In genomic region chr19:13033819-13034611, GRCh38 we compare ENCODE assay signal across 8 cellular contexts. TPM values are rescaled to one million over a fixed set of nuclear protein-coding genes. Genes with fewer than 3 reads are reported as not detected.
A peak's percentile ranks its signal among the peaks of the same experiment; 100 is the strongest.
DNase-seq lines count a peak whose midpoint lies in the region; ATAC-seq, FAIRE-seq and TF ChIP-seq lines count a peak whose summit lies in the region.

No MANE protein-coding gene starts in this region.

- H3K27me3 Mint-ChIP-seq in MCF 10A (ENCODE audit: insufficient read depth, unreplicated experiment) = no peaks in the 10 kb centered on the region

- H3K56ac ChIP-seq in IMR-90 (ENCODE audit: extremely low read depth, insufficient read depth, low read length) = no peak overlapping the region

- peak overlapping the region; percentile 22 for H2AK9ac ChIP-seq in IMR-90 (replicated peaks; ENCODE audit: low read depth, low read length, poor library complexity)

- H2BK15ac ChIP-seq in IMR-90 (ENCODE audit: low read depth, low read length) = peak overlapping the region; percentile 11; the same call in 1 of the 3 replicates

- peak overlapping the region; percentile 23 for H2BK120ac ChIP-seq in IMR-90 (ENCODE audit: low read depth, low read length)

- no peak overlapping the region for H3K4me2 ChIP-seq in IMR-90 (ENCODE audit: low read depth, low read length)

- no peak for TF ChIP-seq POLR2A in IMR-90 (IDR thresholded peaks at IDR 0.05; ENCODE audit: low read depth, low read length)

- H2AK5ac ChIP-seq in IMR-90 (ENCODE audit: low read depth, low read length) = peak overlapping the region; percentile 95

- H3K27ac ChIP-seq in IMR-90 (ENCODE audit: insufficient read depth, low read length) (no peak overlapping the region), kidney (ENCODE audit: low read depth in 2 of 2, low read length in 2 of 2) (peak overlapping the region in 1 of 2 donors; percentile 19)

- intact Hi-C loops in IMR-90 (cut with micrococcal nuclease) (loop anchor here (5.0 kb wide), 1 partner anchor 47 kb away; no protein-coding TSS in a partner anchor), MCF 10A (cut with micrococcal nuclease) (loop anchor here (2.0 kb wide), 2 partner anchors 27 to 51 kb away; no protein-coding TSS in a partner anchor), kidney (cut with DNase I) (no loop called here)

- H4K91ac ChIP-seq in IMR-90 (ENCODE audit: insufficient read depth, low read depth, low read length) = peak overlapping the region; percentile 19; the same call in 1 of the 2 replicates

- peak overlapping the region; percentile 45; the same call in 1 of the 2 replicates for H3K4ac ChIP-seq in IMR-90 (ENCODE audit: low read depth, low read length)

- in situ Hi-C loops in IMR-90 (cut with MboI; ENCODE audit: low sequenced_read_pairs) = no loop called here

- peaks cover 45% of the 10 kb centered on the region for H3K4me1 ChIP-seq in IMR-90 (ENCODE audit: control insufficient read depth, insufficient read depth, low read length)
- H3K4me1 ChIP-seq in kidney (ENCODE audit: control insufficient read depth in 1 of 2, insufficient read depth in 1 of 2, low read depth in 1 of 2, low read length in 2 of 2) = peaks cover 12 to 22% of the 10 kb centered on the region in 2 donors

- dilution Hi-C loops in IMR-90 (cut with HindIII; ENCODE audit: low sequenced_read_pairs, unreplicated experiment) = no loop called here

- no peak overlapping the region for H3K18ac ChIP-seq in IMR-90 (ENCODE audit: low read depth, low read length)

- H3K4me3 ChIP-seq in IMR-90 (ENCODE audit: insufficient read depth, low read depth, low read length) (no peak overlapping the region), kidney (ENCODE audit: low read length in 2 of 2) (no peak overlapping the region)

- peak; percentile 61 for TF ChIP-seq RAD21 in IMR-90 (IDR thresholded peaks at IDR 0.05; ENCODE audit: low read length)

- no peaks in the 10 kb centered on the region for H3K9me3 ChIP-seq in IMR-90 (ENCODE audit: control insufficient read depth, insufficient read depth, low read length)
- H3K9me3 ChIP-seq in kidney (ENCODE audit: control insufficient read depth in 1 of 2, low read length in 2 of 2) = no peaks in the 10 kb centered on the region

- H4K8ac ChIP-seq in IMR-90 (ENCODE audit: low read depth in 2 of 2, low read length in 2 of 2) = peak overlapping the region in 1 of 2 experiments; percentile 51; a peak in 1 of 4 replicates

- H2BK20ac ChIP-seq in IMR-90 (ENCODE audit: low read depth, low read length) = no peak overlapping the region; the same call in none of the 2 replicates

- no peaks in the 10 kb centered on the region for H3K9me3 Mint-ChIP-seq in MCF 10A (ENCODE audit: unreplicated experiment)

- peak overlapping the region; percentile 59; the same call in 1 of the 2 replicates for H3K14ac ChIP-seq in IMR-90 (replicated peaks; ENCODE audit: low read depth, low read length)

- ATAC-seq in IMR-90 (ENCODE audit: low read depth) (peak; percentile 38; the same call in 1 of the 2 replicates), HG02885 (IDR thresholded peaks at IDR 0.05; ENCODE audit: poor library complexity, unreplicated experiment) (no peak)

- H4K5ac ChIP-seq in IMR-90 (ENCODE audit: low read depth, low read length) = no peak overlapping the region

- peaks cover 12% of the 10 kb centered on the region for H4K20me1 ChIP-seq in IMR-90 (ENCODE audit: insufficient read depth, low read length)

- no peak overlapping the region for H3K4me3 Mint-ChIP-seq in MCF 10A (ENCODE audit: unreplicated experiment)

- peaks cover 45% of the 10 kb centered on the region for H3K9me1 ChIP-seq in IMR-90 (ENCODE audit: insufficient read depth, low read length)

- H3K27me3 ChIP-seq in IMR-90 (ENCODE audit: control insufficient read depth, insufficient read depth, low read length) = no peaks in the 10 kb centered on the region

- peaks cover 37% of the 10 kb centered on the region for H3K4me1 Mint-ChIP-seq in MCF 10A (ENCODE audit: insufficient read depth, unreplicated experiment)

- H3K79me1 ChIP-seq in IMR-90 (ENCODE audit: low read depth in 1 of 2, low read length in 2 of 2) = peaks cover 63 to 99% of the 10 kb centered on the region in 2 experiments

- H2AFZ ChIP-seq in IMR-90 (replicated peaks; ENCODE audit: low read length, poor library complexity) = no peak overlapping the region

- no peak overlapping the region for H3K27ac Mint-ChIP-seq in MCF 10A (ENCODE audit: low read depth, unreplicated experiment)

- H3K9ac ChIP-seq in IMR-90 (ENCODE audit: low read depth, low read length) = no peak overlapping the region
- H3K9ac ChIP-seq in kidney (ENCODE audit: low read length in 2 of 2) = no peak overlapping the region

- DNase-seq in DMS53 (lab: John Stamatoyannopoulos, UW) (peak; percentile 87), IMR-90 (peak; percentile 45), SK-N-DZ (ENCODE audit: low spot score) (peak; percentile 36), MCF 10A (ENCODE audit: unreplicated experiment) (peak; percentile 77), kidney (no peak), NCI-H2227 (lab: John Stamatoyannopoulos, UW; ENCODE audit: unreplicated experiment) (no peak)
- DNase-seq in stimulated activated CD4-positive, alpha-beta T cell treated with anti-CD3 and anti-CD28 coated beads, Interleukin-4, amount 100 ng/mL, for 4 hours = peak; percentile 17 to 40

- POLR2A ChIA-PET in IMR-90 (lab: Charles Lee; ENCODE audit: unreplicated experiment) = no interaction called here
- POLR2A ChIA-PET in MCF 10A (lab: Yijun Ruan, JAX) = interaction anchor here (0.6 to 2.1 kb wide), 5 partner anchors 10 to 27 kb away, joined by 3 to 10 read pairs (median 3); no protein-coding TSS in a partner anchor

- TF ChIP-seq CTCF in IMR-90 (conservative IDR thresholded peaks at IDR 0.05; ENCODE audit: low read depth, low read length) (peak; percentile 66), MCF 10A (IDR thresholded peaks at IDR 0.05; ENCODE audit: unreplicated experiment) (peak; percentile 68), kidney (IDR thresholded peaks at IDR 0.05; ENCODE audit: borderline replicate concordance, extremely low read depth, insufficient read depth) (peak; percentile 47)

- no peak overlapping the region; the same call in none of the 2 replicates for H3K23ac ChIP-seq in IMR-90 (ENCODE audit: low read depth, low read length)

- CTCF ChIA-PET in IMR-90 (lab: Yijun Ruan, JAX) = interaction anchor here (0.7 to 1.6 kb wide), 10 partner anchors 9 to 57 kb away, joined by 3 to 17 read pairs (median 4); no protein-coding TSS in a partner anchor
- CTCF ChIA-PET in MCF 10A (lab: Yijun Ruan, JAX) = interaction anchor here (0.7 to 2.9 kb wide), 21 partner anchors 9 to 77 kb away, joined by 3 to 27 read pairs (median 6); partner anchors contain the start of gene GADD45GIP1

- 80% methylated on average over 1 of the region's 8 CpGs; no CpG with 5 or more reads in 1 of the 2 experiments for WGBS in IMR-90 (ENCODE audit: extremely low coverage in 2 of 2, insufficient read length in 1 of 2), 2 experiments

- no TSS peak for BruUV-seq in IMR-90 (replicated peaks; lab: Mats Ljungman, UMichigan)
- BruUV-seq in MCF 10A (replicated peaks; lab: Mats Ljungman, UMichigan) = no TSS peak

- peaks cover 24% of the 10 kb centered on the region; the same call in 1 of the 2 replicates for H3K36me3 ChIP-seq in IMR-90 (ENCODE audit: control insufficient read depth, insufficient read depth, low read length)
- H3K36me3 ChIP-seq in kidney (ENCODE audit: control insufficient read depth in 1 of 2, insufficient read depth in 2 of 2, low read length in 2 of 2) = no peaks in the 10 kb centered on the region

- FAIRE-seq in kidney (lab: Jason Lieb, UNC) = no peak

- peak overlapping the region; percentile 2 for H2BK5ac ChIP-seq in IMR-90 (ENCODE audit: low read depth, low read length, poor library complexity, severe bottlenecking)

- H3K36me3 Mint-ChIP-seq in MCF 10A (ENCODE audit: insufficient read depth, unreplicated experiment) = peaks cover 4% of the 10 kb centered on the region

TF ChIP-seq in IMR-90, 13 proteins besides CTCF, POLR2A, EP300 and RAD21:
- 0 out of 2 replicates have a peak, but pooled peaks have one; percentile 25 for TF ChIP-seq MXI1 (IDR thresholded peaks at IDR 0.05; ENCODE audit: borderline replicate concordance, low read depth, low read length)
- no peak for TF ChIP-seq NFE2L2 (IDR thresholded peaks at IDR 0.05; ENCODE audit: low read depth, low read length)
- peak; percentile 39; the same call in 1 of the 2 replicates for TF ChIP-seq SMC3 (IDR thresholded peaks at IDR 0.05; ENCODE audit: low read depth, low read length)

RNA-seq across cellular contexts. Expression of gene NFIX, which starts 38.7 kb away (rescaled TPM):
- 10.0 and 10.2 TPM in 2 replicates for total RNA-seq in IMR-90 (2012; rRNA removed)
- 46.9 and 47.7 TPM in 2 replicates for polyA plus RNA-seq in IMR-90 (2012; rRNA removed)
- polyA plus RNA-seq in IMR-90 (2012; cell fraction: cytosol; rRNA removed) = 34.3 and 53.4 TPM in 2 replicates
- polyA plus RNA-seq in IMR-90 (2012; cell fraction: nucleus; rRNA removed; ENCODE audit: low replicate concordance) = 34.8 and 48.3 TPM in 2 replicates
- polyA plus RNA-seq in SK-N-DZ (2014; cell fraction: cytosol; rRNA removed) = 0.15 and 0.17 TPM in 2 replicates
- 0.09 and 0.22 TPM in 2 replicates for polyA plus RNA-seq in SK-N-DZ (2014; cell fraction: nucleus; rRNA removed)
- total RNA-seq in MCF 10A (2022) = 26.9 and 27.2 TPM in 2 replicates
- total RNA-seq in kidney = 65.0 TPM
- polyA plus RNA-seq in kidney (ENCODE audit: insufficient read depth, low read depth, low replicate concordance) = 4.3 TPM

Comparison
In these comparisons a context has a peak if more than half of its experiments do, and no peak if none do; other contexts are left out.
1. DNase-seq: peak in DMS53 (single experiment), IMR-90 (single experiment), SK-N-DZ (single experiment), MCF 10A (single experiment) and stimulated activated CD4-positive, alpha-beta T cell treated with anti-CD3 and anti-CD28 coated beads, Interleukin-4, amount 100 ng/mL, for 4 hours (2 of 2); none in kidney (single experiment) and NCI-H2227 (single experiment).
2. Peak in every context shown above with its lines, with median percentiles within 50 percentile points of each other: CTCF ChIP-seq.